Comparison of ENCODE assay signal across 2 cellular contexts in the genomic region with DNA sequence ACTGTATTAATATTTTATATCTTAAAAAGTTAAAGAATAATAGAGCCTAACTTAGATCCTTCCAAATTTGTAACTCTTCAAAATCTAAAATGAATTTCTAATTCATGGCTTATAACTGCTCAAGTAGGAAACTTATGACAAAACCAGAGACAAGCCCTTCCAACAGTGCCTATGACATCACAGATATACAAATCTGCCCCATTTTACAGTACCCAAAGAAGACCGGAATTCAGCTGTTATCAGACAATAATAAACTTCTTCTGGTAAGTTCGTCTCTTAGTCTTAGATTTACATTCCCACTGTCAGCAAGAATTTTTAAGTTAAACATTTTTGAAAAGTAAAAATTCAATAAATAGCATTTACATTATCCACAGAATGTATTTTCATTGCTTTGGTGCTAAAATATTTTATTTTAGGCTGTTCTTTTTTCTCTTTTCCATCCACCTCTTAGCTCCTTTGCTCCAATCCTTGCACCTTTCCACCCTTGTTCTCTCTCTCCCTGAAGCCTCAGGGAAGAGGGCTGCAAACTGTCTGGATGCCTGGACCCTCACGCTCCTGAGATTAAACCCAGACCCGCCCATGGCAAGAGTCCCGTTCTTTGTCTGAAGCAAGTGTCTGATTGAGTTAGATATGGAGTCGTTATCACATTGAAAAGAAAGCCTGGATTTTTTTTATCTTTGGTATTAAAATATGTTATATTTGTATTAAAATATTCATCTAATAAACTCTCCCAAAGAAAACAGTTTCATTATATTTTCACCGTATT.
TF ChIP-seq lines count a peak whose summit lies in the region.

No MANE protein-coding gene starts in this region.

TF ChIP-seq in HepG2, 621 proteins besides CTCF, POLR2A, EP300 and RAD21:
- TF ChIP-seq SIN3B (IDR thresholded peaks at IDR 0.05; ENCODE audit: low read length): no peak
- peak; percentile 70 for TF ChIP-seq CREB1 (IDR thresholded peaks at IDR 0.05)
- TF ChIP-seq CREB1 (CRISPR knock-in tag; IDR thresholded peaks at IDR 0.05): no peak
- no peak for TF ChIP-seq ZBTB21 (CRISPR knock-in tag; IDR thresholded peaks at IDR 0.05)

TF ChIP-seq in SK-N-SH treated with all-trans-retinoic acid at 6 μM for 48 hours, 23 proteins besides CTCF, POLR2A, EP300 and RAD21:
- TF ChIP-seq TCF4 (CRISPR knock-in tag; IDR thresholded peaks at IDR 0.05; ENCODE audit: borderline replicate concordance): peak; percentile 76; the same call in 1 of the 2 replicates
- TF ChIP-seq CSRNP3 (CRISPR knock-in tag; IDR thresholded peaks at IDR 0.05): 0 out of 2 replicates have a peak, but pooled peaks have one; percentile 39
- no peak for TF ChIP-seq ZNF8 (CRISPR knock-in tag; IDR thresholded peaks at IDR 0.05)
- TF ChIP-seq SNAI2 (CRISPR knock-in tag; IDR thresholded peaks at IDR 0.05): no peak
